ENCODE assay signal across 20 cellular contexts in genomic region chr14:53044486-53044885, GRCh38.
DNase-seq lines count a peak whose midpoint lies in the region; ATAC-seq, FAIRE-seq and TF ChIP-seq lines count a peak whose summit lies in the region.
"Had no signal": no experiment of that assay in that cellular context is flagged by ENCODE, and none has a peak within 500 bp of the region (broad histone marks: within the 10 kb centered on the region; RNA-seq: fewer than 3 reads in every experiment).

No MANE protein-coding gene starts in this region.

- peak; percentile 73 for ATAC-seq in SK-N-SH treated with all-trans-retinoic acid at 6 μM for 48 hours
- no peak for ATAC-seq in HG02884 (IDR thresholded peaks at IDR 0.05; ENCODE audit: unreplicated experiment)
- ATAC-seq: Panc1 had no signal

- peak; percentile 42 for FAIRE-seq in GM12892 (lab: Jason Lieb, UNC)
- FAIRE-seq: frontal cortex had no signal

- H3K4me3 ChIP-seq in skeletal muscle cell (ENCODE audit: low read depth, low read length) (no peak overlapping the region), H7 (ENCODE audit: insufficient read depth, low read depth, low read length) (no peak overlapping the region)
- H3K4me3 ChIP-seq: right atrium auricular region, thyroid gland had no signal

- no peak for DNase-seq in GM12892 (ENCODE audit: insufficient read length)
- peak; percentile 89 for DNase-seq in fibroblast of peridontal ligament (ENCODE audit: extremely low read depth)
- DNase-seq in skeletal muscle cell (ENCODE audit: low read depth) = peak; percentile 51
- no peak for DNase-seq in NK-92 treated with Interleukin-12 subunit alpha and Interleukin-12 subunit beta, amount 100 ng/mL, for 24 hours (lab: John Stamatoyannopoulos, UW)
- DNase-seq in H7 = no peak
- no peak for DNase-seq in NCI-H524 treated with DMSO at 0.1 percent for 48 hours (lab: John Stamatoyannopoulos, UW)
- DNase-seq: activated CD8-positive, alpha-beta memory T cell treated with anti-CD3 and anti-CD28 coated beads for 24 hours; anterior cingulate cortex; CD4-positive, alpha-beta T cell; DMS79; NCI-H187; NCI-H524; stimulated activated CD4-positive, alpha-beta T cell treated with anti-CD3 and anti-CD28 coated beads, Interleukin-4, amount 100 ng/mL, for 1 hour; SW 1271; thyroid gland had no signal

- H3K36me3 ChIP-seq in H7 (replicated peaks; ENCODE audit: control insufficient read depth, insufficient read depth, low read length) = peaks cover 4% of the 10 kb centered on the region
- H3K36me3 ChIP-seq: right atrium auricular region, thyroid gland had no signal

- no peak for TF ChIP-seq POLR2A in GM12892 (IDR thresholded peaks at IDR 0.05; ENCODE audit: low read depth, low read length)

- H3K27me3 ChIP-seq in H7 (ENCODE audit: control insufficient read depth, insufficient read depth, low read length) = no peaks in the 10 kb centered on the region
- H3K27me3 ChIP-seq: right atrium auricular region, thyroid gland had no signal

TF ChIP-seq in SK-N-SH treated with all-trans-retinoic acid at 6 μM for 48 hours, 23 proteins besides CTCF, POLR2A, EP300 and RAD21:
- TF ChIP-seq, protein P1, sequence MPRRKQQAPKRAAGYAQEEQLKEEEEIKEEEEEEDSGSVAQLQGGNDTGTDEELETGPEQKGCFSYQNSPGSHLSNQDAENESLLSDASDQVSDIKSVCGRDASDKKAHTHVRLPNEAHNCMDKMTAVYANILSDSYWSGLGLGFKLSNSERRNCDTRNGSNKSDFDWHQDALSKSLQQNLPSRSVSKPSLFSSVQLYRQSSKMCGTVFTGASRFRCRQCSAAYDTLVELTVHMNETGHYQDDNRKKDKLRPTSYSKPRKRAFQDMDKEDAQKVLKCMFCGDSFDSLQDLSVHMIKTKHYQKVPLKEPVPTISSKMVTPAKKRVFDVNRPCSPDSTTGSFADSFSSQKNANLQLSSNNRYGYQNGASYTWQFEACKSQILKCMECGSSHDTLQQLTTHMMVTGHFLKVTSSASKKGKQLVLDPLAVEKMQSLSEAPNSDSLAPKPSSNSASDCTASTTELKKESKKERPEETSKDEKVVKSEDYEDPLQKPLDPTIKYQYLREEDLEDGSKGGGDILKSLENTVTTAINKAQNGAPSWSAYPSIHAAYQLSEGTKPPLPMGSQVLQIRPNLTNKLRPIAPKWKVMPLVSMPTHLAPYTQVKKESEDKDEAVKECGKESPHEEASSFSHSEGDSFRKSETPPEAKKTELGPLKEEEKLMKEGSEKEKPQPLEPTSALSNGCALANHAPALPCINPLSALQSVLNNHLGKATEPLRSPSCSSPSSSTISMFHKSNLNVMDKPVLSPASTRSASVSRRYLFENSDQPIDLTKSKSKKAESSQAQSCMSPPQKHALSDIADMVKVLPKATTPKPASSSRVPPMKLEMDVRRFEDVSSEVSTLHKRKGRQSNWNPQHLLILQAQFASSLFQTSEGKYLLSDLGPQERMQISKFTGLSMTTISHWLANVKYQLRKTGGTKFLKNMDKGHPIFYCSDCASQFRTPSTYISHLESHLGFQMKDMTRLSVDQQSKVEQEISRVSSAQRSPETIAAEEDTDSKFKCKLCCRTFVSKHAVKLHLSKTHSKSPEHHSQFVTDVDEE (CRISPR knock-in tag; IDR thresholded peaks at IDR 0.05) = no peak
- peak; percentile 74 for TF ChIP-seq ISL1 (CRISPR knock-in tag; IDR thresholded peaks at IDR 0.05)

Comparison
In these comparisons a context has a peak if more than half of its experiments do, and no peak if none do; other contexts are left out.
1. DNase-seq: peak in fibroblast of peridontal ligament (single experiment) and skeletal muscle cell (single experiment); none in GM12892 (single experiment), NK-92 treated with Interleukin-12 subunit alpha and Interleukin-12 subunit beta, amount 100 ng/mL, for 24 hours (single experiment), H7 (single experiment) and NCI-H524 treated with DMSO at 0.1 percent for 48 hours (single experiment).